Comparison of ENCODE assay signal across 1 cellular context in the genomic region with DNA sequence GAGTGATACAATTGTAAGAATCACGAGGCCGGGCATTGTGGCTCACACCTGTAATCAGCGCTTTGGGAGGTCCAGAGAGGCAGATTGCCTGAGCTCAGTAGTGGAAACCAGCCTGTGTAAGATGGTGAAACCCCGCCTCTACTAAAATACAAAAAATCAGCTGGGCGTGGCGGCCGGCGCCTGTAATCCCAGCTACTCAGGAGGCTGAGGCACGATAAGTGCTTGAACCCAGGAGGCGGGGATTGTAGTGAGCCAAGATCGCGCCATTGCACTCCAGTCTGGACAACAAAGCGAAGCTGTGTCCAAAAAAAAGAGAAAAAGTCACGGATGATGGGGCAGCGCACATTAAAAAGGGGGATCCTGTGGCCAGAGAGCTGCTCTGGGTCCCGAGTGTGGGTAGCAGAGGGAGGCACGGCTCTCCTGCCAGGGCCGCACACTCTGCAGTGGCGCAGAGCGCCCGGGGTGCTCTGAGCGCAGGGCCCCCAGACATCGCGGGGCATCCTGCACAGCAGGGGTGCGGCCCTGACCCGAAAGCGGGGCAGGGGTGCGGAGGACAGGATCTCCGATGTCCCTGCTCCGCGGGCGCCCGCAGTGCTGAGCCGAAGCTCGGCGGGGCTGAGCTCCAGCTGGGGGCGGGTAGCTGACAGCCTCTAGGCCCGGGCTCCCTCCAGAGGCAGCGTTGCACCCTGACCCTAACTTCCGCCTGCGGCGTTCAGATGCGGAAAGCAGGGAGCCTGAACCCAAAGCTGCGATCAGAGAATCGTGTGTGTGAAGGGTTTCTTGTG.
A peak's percentile ranks its signal among the peaks of the same experiment; 100 is the strongest.
TF ChIP-seq lines count a peak whose summit lies in the region.

No MANE protein-coding gene starts in this region.

TF ChIP-seq in K562, 482 proteins besides CTCF, POLR2A, EP300 and RAD21 (continued from another document and continues in another):
- TF ChIP-seq, protein P1, sequence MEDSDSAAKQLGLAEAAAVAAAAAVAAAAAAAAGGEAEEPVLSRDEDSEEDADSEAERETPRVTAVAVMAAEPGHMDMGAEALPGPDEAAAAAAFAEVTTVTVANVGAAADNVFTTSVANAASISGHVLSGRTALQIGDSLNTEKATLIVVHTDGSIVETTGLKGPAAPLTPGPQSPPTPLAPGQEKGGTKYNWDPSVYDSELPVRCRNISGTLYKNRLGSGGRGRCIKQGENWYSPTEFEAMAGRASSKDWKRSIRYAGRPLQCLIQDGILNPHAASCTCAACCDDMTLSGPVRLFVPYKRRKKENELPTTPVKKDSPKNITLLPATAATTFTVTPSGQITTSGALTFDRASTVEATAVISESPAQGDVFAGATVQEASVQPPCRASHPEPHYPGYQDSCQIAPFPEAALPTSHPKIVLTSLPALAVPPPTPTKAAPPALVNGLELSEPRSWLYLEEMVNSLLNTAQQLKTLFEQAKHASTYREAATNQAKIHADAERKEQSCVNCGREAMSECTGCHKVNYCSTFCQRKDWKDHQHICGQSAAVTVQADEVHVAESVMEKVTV (CRISPR knock-in tag; IDR thresholded peaks at IDR 0.05), result no peak
- TF ChIP-seq NR4A1 (CRISPR knock-in tag; IDR thresholded peaks at IDR 0.05) (no peak), NR4A1 (tag; IDR thresholded peaks at IDR 0.05) (no peak), NBN (IDR thresholded peaks at IDR 0.05; ENCODE audit: low read depth) (no peak), E2F3 (CRISPR knock-in tag; IDR thresholded peaks at IDR 0.05) (no peak), CXXC5 (CRISPR knock-in tag; IDR thresholded peaks at IDR 0.05) (peak; percentile 62), SP2 (IDR thresholded peaks at IDR 0.05; ENCODE audit: extremely low read depth, low read depth, low read length, poor library complexity, severe bottlenecking) (no peak), PTBP1 (IDR thresholded peaks at IDR 0.05; ENCODE audit: low read depth, low read length) (no peak), NR2C1 (IDR thresholded peaks at IDR 0.05) (peak; percentile 73), NR2C1 (tag; IDR thresholded peaks at IDR 0.05) (peak; percentile 81), BCOR (IDR thresholded peaks at IDR 0.05) (no peak), NUFIP1 (IDR thresholded peaks at IDR 0.05; ENCODE audit: partially characterized antibody) (no peak), CSDE1 (IDR thresholded peaks at IDR 0.05) (no peak), MIER1 (IDR thresholded peaks at IDR 0.05; ENCODE audit: low read depth) (no peak), ZBTB17 (CRISPR knock-in tag; IDR thresholded peaks at IDR 0.05) (no peak), NRF1 (conservative IDR thresholded peaks at IDR 0.05 in 1 of 2, IDR thresholded peaks at IDR 0.05 in 1 of 2) (0 out of 4 replicates have a peak, but pooled peaks of 1 of the 2 experiments have one; percentile 26), NR2C2 (CRISPR knock-in tag; IDR thresholded peaks at IDR 0.05) (0 out of 2 replicates have a peak, but pooled peaks have one; percentile 56), NR2C2 (tag; IDR thresholded peaks at IDR 0.05) (peak; percentile 88), MTA1 (IDR thresholded peaks at IDR 0.05; ENCODE audit: borderline replicate concordance) (no peak), JUND (IDR thresholded peaks at IDR 0.05; ENCODE audit: borderline replicate concordance, low read depth, low read length) (no peak), JUND (tag; IDR thresholded peaks at IDR 0.05; ENCODE audit: borderline replicate concordance, low read depth, low read length) (no peak), ZNF184 (CRISPR knock-in tag; IDR thresholded peaks at IDR 0.05) (no peak), ZNF551 (CRISPR knock-in tag; IDR thresholded peaks at IDR 0.05) (no peak), GABPA (tag; conservative IDR thresholded peaks at IDR 0.05; ENCODE audit: low read depth) (peak; percentile 57), TAF15 (IDR thresholded peaks at IDR 0.05; ENCODE audit: low read depth, low read length) (no peak), L3MBTL2 (IDR thresholded peaks at IDR 0.05) (peak; percentile 46), BDP1 (IDR thresholded peaks at IDR 0.05; ENCODE audit: insufficient read depth, insufficient read length) (no peak), ZNF274 (IDR thresholded peaks at IDR 0.05; ENCODE audit: borderline replicate concordance, low read depth, low read length) (no peak), CCNT2 (IDR thresholded peaks at IDR 0.05; ENCODE audit: borderline replicate concordance, extremely low read depth, insufficient read length, low read depth, low read length) (no peak), MAZ (CRISPR knock-in tag; conservative IDR thresholded peaks at IDR 0.05 in 1 of 2, IDR thresholded peaks at IDR 0.05 in 1 of 2) (peak; percentile 64 to 68; a peak in 2 of 4 replicates), TARDBP (IDR thresholded peaks at IDR 0.05) (no peak), LCOR (CRISPR knock-in tag; IDR thresholded peaks at IDR 0.05) (no peak)
- TF ChIP-seq, protein P2, sequence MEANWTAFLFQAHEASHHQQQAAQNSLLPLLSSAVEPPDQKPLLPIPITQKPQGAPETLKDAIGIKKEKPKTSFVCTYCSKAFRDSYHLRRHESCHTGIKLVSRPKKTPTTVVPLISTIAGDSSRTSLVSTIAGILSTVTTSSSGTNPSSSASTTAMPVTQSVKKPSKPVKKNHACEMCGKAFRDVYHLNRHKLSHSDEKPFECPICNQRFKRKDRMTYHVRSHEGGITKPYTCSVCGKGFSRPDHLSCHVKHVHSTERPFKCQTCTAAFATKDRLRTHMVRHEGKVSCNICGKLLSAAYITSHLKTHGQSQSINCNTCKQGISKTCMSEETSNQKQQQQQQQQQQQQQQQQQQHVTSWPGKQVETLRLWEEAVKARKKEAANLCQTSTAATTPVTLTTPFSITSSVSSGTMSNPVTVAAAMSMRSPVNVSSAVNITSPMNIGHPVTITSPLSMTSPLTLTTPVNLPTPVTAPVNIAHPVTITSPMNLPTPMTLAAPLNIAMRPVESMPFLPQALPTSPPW (CRISPR knock-in tag; IDR thresholded peaks at IDR 0.05), result 0 out of 2 replicates have a peak, but pooled peaks have one; percentile 18
- TF ChIP-seq, protein P3, sequence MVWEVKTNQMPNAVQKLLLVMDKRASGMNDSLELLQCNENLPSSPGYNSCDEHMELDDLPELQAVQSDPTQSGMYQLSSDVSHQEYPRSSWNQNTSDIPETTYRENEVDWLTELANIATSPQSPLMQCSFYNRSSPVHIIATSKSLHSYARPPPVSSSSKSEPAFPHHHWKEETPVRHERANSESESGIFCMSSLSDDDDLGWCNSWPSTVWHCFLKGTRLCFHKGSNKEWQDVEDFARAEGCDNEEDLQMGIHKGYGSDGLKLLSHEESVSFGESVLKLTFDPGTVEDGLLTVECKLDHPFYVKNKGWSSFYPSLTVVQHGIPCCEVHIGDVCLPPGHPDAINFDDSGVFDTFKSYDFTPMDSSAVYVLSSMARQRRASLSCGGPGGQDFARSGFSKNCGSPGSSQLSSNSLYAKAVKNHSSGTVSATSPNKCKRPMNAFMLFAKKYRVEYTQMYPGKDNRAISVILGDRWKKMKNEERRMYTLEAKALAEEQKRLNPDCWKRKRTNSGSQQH (CRISPR knock-in tag; IDR thresholded peaks at IDR 0.05), result no peak
- TF ChIP-seq, protein P4, sequence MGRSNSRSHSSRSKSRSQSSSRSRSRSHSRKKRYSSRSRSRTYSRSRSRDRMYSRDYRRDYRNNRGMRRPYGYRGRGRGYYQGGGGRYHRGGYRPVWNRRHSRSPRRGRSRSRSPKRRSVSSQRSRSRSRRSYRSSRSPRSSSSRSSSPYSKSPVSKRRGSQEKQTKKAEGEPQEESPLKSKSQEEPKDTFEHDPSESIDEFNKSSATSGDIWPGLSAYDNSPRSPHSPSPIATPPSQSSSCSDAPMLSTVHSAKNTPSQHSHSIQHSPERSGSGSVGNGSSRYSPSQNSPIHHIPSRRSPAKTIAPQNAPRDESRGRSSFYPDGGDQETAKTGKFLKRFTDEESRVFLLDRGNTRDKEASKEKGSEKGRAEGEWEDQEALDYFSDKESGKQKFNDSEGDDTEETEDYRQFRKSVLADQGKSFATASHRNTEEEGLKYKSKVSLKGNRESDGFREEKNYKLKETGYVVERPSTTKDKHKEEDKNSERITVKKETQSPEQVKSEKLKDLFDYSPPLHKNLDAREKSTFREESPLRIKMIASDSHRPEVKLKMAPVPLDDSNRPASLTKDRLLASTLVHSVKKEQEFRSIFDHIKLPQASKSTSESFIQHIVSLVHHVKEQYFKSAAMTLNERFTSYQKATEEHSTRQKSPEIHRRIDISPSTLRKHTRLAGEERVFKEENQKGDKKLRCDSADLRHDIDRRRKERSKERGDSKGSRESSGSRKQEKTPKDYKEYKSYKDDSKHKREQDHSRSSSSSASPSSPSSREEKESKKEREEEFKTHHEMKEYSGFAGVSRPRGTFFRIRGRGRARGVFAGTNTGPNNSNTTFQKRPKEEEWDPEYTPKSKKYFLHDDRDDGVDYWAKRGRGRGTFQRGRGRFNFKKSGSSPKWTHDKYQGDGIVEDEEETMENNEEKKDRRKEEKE (IDR thresholded peaks at IDR 0.05; ENCODE audit: borderline replicate concordance in 1 of 2, control insufficient read depth in 1 of 2, low read depth in 2 of 2, low read length in 1 of 2), result no peak
- TF ChIP-seq, protein P5, sequence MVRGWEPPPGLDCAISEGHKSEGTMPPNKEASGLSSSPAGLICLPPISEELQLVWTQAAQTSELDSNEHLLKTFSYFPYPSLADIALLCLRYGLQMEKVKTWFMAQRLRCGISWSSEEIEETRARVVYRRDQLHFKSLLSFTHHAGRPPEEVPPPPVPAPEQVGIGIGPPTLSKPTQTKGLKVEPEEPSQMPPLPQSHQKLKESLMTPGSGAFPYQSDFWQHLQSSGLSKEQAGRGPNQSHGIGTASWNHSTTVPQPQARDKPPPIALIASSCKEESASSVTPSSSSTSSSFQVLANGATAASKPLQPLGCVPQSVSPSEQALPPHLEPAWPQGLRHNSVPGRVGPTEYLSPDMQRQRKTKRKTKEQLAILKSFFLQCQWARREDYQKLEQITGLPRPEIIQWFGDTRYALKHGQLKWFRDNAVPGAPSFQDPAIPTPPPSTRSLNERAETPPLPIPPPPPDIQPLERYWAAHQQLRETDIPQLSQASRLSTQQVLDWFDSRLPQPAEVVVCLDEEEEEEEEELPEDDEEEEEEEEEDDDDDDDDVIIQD (CRISPR knock-in tag; IDR thresholded peaks at IDR 0.05), result no peak
- TF ChIP-seq, protein P6, sequence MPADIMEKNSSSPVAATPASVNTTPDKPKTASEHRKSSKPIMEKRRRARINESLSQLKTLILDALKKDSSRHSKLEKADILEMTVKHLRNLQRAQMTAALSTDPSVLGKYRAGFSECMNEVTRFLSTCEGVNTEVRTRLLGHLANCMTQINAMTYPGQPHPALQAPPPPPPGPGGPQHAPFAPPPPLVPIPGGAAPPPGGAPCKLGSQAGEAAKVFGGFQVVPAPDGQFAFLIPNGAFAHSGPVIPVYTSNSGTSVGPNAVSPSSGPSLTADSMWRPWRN (IDR thresholded peaks at IDR 0.05; ENCODE audit: low read depth), result no peak
- TF ChIP-seq, protein P7, sequence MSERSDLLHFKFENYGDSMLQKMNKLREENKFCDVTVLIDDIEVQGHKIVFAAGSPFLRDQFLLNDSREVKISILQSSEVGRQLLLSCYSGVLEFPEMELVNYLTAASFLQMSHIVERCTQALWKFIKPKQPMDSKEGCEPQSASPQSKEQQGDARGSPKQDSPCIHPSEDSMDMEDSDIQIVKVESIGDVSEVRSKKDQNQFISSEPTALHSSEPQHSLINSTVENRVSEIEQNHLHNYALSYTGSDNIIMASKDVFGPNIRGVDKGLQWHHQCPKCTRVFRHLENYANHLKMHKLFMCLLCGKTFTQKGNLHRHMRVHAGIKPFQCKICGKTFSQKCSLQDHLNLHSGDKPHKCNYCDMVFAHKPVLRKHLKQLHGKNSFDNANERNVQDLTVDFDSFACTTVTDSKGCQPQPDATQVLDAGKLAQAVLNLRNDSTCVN (CRISPR knock-in tag; IDR thresholded peaks at IDR 0.05), result no peak
- TF ChIP-seq, protein P8, sequence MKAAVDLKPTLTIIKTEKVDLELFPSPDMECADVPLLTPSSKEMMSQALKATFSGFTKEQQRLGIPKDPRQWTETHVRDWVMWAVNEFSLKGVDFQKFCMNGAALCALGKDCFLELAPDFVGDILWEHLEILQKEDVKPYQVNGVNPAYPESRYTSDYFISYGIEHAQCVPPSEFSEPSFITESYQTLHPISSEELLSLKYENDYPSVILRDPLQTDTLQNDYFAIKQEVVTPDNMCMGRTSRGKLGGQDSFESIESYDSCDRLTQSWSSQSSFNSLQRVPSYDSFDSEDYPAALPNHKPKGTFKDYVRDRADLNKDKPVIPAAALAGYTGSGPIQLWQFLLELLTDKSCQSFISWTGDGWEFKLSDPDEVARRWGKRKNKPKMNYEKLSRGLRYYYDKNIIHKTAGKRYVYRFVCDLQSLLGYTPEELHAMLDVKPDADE (conservative IDR thresholded peaks at IDR 0.05; ENCODE audit: control insufficient read depth, low read depth, low read length), result no peak
- TF ChIP-seq, protein P9, sequence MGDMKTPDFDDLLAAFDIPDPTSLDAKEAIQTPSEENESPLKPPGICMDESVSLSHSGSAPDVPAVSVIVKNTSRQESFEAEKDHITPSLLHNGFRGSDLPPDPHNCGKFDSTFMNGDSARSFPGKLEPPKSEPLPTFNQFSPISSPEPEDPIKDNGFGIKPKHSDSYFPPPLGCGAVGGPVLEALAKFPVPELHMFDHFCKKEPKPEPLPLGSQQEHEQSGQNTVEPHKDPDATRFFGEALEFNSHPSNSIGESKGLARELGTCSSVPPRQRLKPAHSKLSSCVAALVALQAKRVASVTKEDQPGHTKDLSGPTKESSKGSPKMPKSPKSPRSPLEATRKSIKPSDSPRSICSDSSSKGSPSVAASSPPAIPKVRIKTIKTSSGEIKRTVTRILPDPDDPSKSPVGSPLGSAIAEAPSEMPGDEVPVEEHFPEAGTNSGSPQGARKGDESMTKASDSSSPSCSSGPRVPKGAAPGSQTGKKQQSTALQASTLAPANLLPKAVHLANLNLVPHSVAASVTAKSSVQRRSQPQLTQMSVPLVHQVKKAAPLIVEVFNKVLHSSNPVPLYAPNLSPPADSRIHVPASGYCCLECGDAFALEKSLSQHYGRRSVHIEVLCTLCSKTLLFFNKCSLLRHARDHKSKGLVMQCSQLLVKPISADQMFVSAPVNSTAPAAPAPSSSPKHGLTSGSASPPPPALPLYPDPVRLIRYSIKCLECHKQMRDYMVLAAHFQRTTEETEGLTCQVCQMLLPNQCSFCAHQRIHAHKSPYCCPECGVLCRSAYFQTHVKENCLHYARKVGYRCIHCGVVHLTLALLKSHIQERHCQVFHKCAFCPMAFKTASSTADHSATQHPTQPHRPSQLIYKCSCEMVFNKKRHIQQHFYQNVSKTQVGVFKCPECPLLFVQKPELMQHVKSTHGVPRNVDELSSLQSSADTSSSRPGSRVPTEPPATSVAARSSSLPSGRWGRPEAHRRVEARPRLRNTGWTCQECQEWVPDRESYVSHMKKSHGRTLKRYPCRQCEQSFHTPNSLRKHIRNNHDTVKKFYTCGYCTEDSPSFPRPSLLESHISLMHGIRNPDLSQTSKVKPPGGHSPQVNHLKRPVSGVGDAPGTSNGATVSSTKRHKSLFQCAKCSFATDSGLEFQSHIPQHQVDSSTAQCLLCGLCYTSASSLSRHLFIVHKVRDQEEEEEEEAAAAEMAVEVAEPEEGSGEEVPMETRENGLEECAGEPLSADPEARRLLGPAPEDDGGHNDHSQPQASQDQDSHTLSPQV (IDR thresholded peaks at IDR 0.05), result no peak
- TF ChIP-seq, protein P10, sequence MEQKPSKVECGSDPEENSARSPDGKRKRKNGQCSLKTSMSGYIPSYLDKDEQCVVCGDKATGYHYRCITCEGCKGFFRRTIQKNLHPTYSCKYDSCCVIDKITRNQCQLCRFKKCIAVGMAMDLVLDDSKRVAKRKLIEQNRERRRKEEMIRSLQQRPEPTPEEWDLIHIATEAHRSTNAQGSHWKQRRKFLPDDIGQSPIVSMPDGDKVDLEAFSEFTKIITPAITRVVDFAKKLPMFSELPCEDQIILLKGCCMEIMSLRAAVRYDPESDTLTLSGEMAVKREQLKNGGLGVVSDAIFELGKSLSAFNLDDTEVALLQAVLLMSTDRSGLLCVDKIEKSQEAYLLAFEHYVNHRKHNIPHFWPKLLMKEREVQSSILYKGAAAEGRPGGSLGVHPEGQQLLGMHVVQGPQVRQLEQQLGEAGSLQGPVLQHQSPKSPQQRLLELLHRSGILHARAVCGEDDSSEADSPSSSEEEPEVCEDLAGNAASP (IDR thresholded peaks at IDR 0.05), result no peak
